In genomic region chr13:28268800-28269223, GRCh38 we compare ENCODE assay signal across 10 cellular contexts.
DNase-seq lines count a peak whose midpoint lies in the region; ATAC-seq and TF ChIP-seq lines count a peak whose summit lies in the region.
"Had no signal": no experiment of that assay in that cellular context is flagged by ENCODE, and none has a peak within 500 bp of the region (broad histone marks: within the 10 kb centered on the region; RNA-seq: fewer than 3 reads in every experiment).

No MANE protein-coding gene starts in this region.

- H3K9ac ChIP-seq in neuronal stem cell (ENCODE audit: low read depth, low read length, poor library complexity): no peak overlapping the region

- H2BK120ac ChIP-seq in neuronal stem cell (ENCODE audit: low read depth, low read length): no peak overlapping the region

- CTCF ChIA-PET in CD4-positive, alpha-beta memory T cell (lab: Charles Lee; ENCODE audit: partially characterized antibody): no interaction called here

- no peak overlapping the region for H3K18ac ChIP-seq in neuronal stem cell (ENCODE audit: low read length)

- no peaks in the 10 kb centered on the region for H3K27me3 Mint-ChIP-seq in CD4-positive, alpha-beta memory T cell
- H3K27me3 Mint-ChIP-seq in nephron progenitor cell (ENCODE audit: low read depth, poor library complexity): no peaks in the 10 kb centered on the region

- peaks cover 5 to 8% (median 7%) of the 10 kb centered on the region in 4 donors for H3K4me1 Mint-ChIP-seq in CD4-positive, alpha-beta memory T cell
- H3K4me1 Mint-ChIP-seq in nephron progenitor cell: no peaks in the 10 kb centered on the region

- no peak overlapping the region for H4K91ac ChIP-seq in neuronal stem cell (ENCODE audit: low read depth, low read length, poor library complexity)

- no peak overlapping the region for H3K14ac ChIP-seq in neuronal stem cell (ENCODE audit: low read length)

- no peak overlapping the region for H2AK5ac ChIP-seq in neuronal stem cell (ENCODE audit: low read depth, low read length)

- no peak overlapping the region for H3K4me3 ChIP-seq in CD4-positive, alpha-beta memory T cell (ENCODE audit: low read length in 2 of 2)
- H3K4me3 ChIP-seq in neuronal stem cell (ENCODE audit: low read length in 2 of 2): no peak overlapping the region

- H2BK12ac ChIP-seq in neuronal stem cell (ENCODE audit: low read length): no peak overlapping the region

- no peak overlapping the region for H3K23ac ChIP-seq in neuronal stem cell (ENCODE audit: low read depth, low read length, poor library complexity)

- no peak overlapping the region for H2BK15ac ChIP-seq in neuronal stem cell (ENCODE audit: low read length)

- H3K9me3 ChIP-seq in CD4-positive, alpha-beta memory T cell (ENCODE audit: control insufficient read depth in 1 of 2, low read length in 2 of 2): no peaks in the 10 kb centered on the region
- peaks cover 0 to 6% of the 10 kb centered on the region in 2 donors for H3K9me3 ChIP-seq in neuronal stem cell (replicated peaks in 1 of 2; ENCODE audit: control insufficient read depth in 2 of 2, insufficient read depth in 1 of 2, low read depth in 1 of 2, low read length in 2 of 2)

- H3K36me3 Mint-ChIP-seq in CD4-positive, alpha-beta memory T cell: peaks cover 52 to 55% of the 10 kb centered on the region in 2 donors
- H3K36me3 Mint-ChIP-seq in nephron progenitor cell (ENCODE audit: low read depth): peaks cover 61% of the 10 kb centered on the region

- H3K27ac ChIP-seq in CD4-positive, alpha-beta memory T cell (ENCODE audit: low read depth, low read length): no peak overlapping the region
- H3K27ac ChIP-seq in neuronal stem cell (replicated peaks; ENCODE audit: low read length): no peak overlapping the region

- peak in 4 of 5 donors; percentile 1 to 18 (median 10) for DNase-seq in CD4-positive, alpha-beta memory T cell
- DNase-seq in SIG-M5 (lab: John Stamatoyannopoulos, UW) (peak; percentile 95), NCI-H510A treated with DMSO at 0.1 percent for 48 hours (lab: John Stamatoyannopoulos, UW) (no peak), nephron progenitor cell (no peak), neuronal stem cell (ENCODE audit: low spot score) (no peak)
- DNase-seq in stimulated activated CD4-positive, alpha-beta T cell treated with anti-CD3 and anti-CD28 coated beads, Interleukin-4, amount 100 ng/mL, for 24 hours: no peak
- DNase-seq: DMS153, NCI-H446 had no signal

- H3K4me3 Mint-ChIP-seq in CD4-positive, alpha-beta memory T cell: no peak overlapping the region
- no peak overlapping the region for H3K4me3 Mint-ChIP-seq in nephron progenitor cell

- ATAC-seq in GM19328 (IDR thresholded peaks at IDR 0.05; ENCODE audit: unreplicated experiment) (peak; percentile 98), HG03095 (IDR thresholded peaks at IDR 0.05; ENCODE audit: unreplicated experiment) (peak; percentile 96)

- peak overlapping the region in 2 of 7 donors; percentile 23 to 57 for H3K27ac Mint-ChIP-seq in CD4-positive, alpha-beta memory T cell
- no peak overlapping the region for H3K27ac Mint-ChIP-seq in nephron progenitor cell

- no peak overlapping the region for H2BK5ac ChIP-seq in neuronal stem cell (ENCODE audit: low read length)

- H3K27me3 ChIP-seq in CD4-positive, alpha-beta memory T cell (ENCODE audit: insufficient read depth, low read length): no peaks in the 10 kb centered on the region
- no peaks in the 10 kb centered on the region for H3K27me3 ChIP-seq in neuronal stem cell (ENCODE audit: control insufficient read depth in 3 of 3, insufficient read depth in 3 of 3, low read depth in 1 of 3, low read length in 3 of 3)

- POLR2A ChIA-PET in CD4-positive, alpha-beta memory T cell (lab: Charles Lee; ENCODE audit: partially characterized antibody): no interaction called here

- intact Hi-C loops in CD4-positive, alpha-beta memory T cell (cut with micrococcal nuclease): no loop called here

- H4K8ac ChIP-seq in neuronal stem cell (ENCODE audit: low read depth, low read length): no peak overlapping the region

- H3K4me1 ChIP-seq in CD4-positive, alpha-beta memory T cell (ENCODE audit: insufficient read depth, low read length): no peaks in the 10 kb centered on the region
- no peaks in the 10 kb centered on the region for H3K4me1 ChIP-seq in neuronal stem cell (ENCODE audit: control insufficient read depth in 2 of 2, insufficient read depth in 1 of 2, low read depth in 1 of 2, low read length in 2 of 2)

- H3K4ac ChIP-seq in neuronal stem cell (ENCODE audit: low read length): no peak overlapping the region

- H3K9me3 Mint-ChIP-seq in CD4-positive, alpha-beta memory T cell: no peaks in the 10 kb centered on the region
- H3K9me3 Mint-ChIP-seq in nephron progenitor cell: no peaks in the 10 kb centered on the region

- peaks cover 13% of the 10 kb centered on the region for H3K36me3 ChIP-seq in CD4-positive, alpha-beta memory T cell (ENCODE audit: insufficient read depth, low read length)
- peaks cover 0 to 76% of the 10 kb centered on the region in 2 donors for H3K36me3 ChIP-seq in neuronal stem cell (replicated peaks in 1 of 2; ENCODE audit: control insufficient read depth in 2 of 2, insufficient read depth in 2 of 2, low read length in 2 of 2)

- no peak for TF ChIP-seq CTCF in nephron progenitor cell (IDR thresholded peaks at IDR 0.05)

- H3K4me2 ChIP-seq in neuronal stem cell (ENCODE audit: insufficient read depth, low read length, poor library complexity, severe bottlenecking): no peak overlapping the region

- no peaks in the 10 kb centered on the region for H3K79me1 ChIP-seq in neuronal stem cell (ENCODE audit: low read depth, low read length)

- H2AFZ ChIP-seq in neuronal stem cell (ENCODE audit: low read length): no peak overlapping the region

Comparison
In these comparisons a context has a peak if more than half of its experiments do, and no peak if none do; other contexts are left out.
1. DNase-seq: peak in CD4-positive, alpha-beta memory T cell (4 of 5) and SIG-M5 (single experiment); none in NCI-H510A treated with DMSO at 0.1 percent for 48 hours (single experiment), nephron progenitor cell (single experiment), neuronal stem cell (single experiment) and stimulated activated CD4-positive, alpha-beta T cell treated with anti-CD3 and anti-CD28 coated beads, Interleukin-4, amount 100 ng/mL, for 24 hours (single experiment).